Comparison of ENCODE assay signal across 1 cellular context in genomic region chr16:30534368-30535105, GRCh38.
A peak's percentile ranks its signal among the peaks of the same experiment; 100 is the strongest.
TF ChIP-seq lines count a peak whose summit lies in the region.

Gene ZNF747 (minus strand): TSS chr16:30534858. CDS start chr16:30534679, 179 bp downstream.

TF ChIP-seq in GM12878, 131 proteins besides CTCF, POLR2A, EP300 and RAD21 (continued from another document and continues in another):
- TF ChIP-seq TARDBP (IDR thresholded peaks at IDR 0.05; ENCODE audit: borderline replicate concordance) (peak; percentile 80; the same call in 1 of the 2 replicates), CUX1 (IDR thresholded peaks at IDR 0.05; ENCODE audit: insufficient replicate concordance, low read depth, low read length) (no peak), HDAC6 (IDR thresholded peaks at IDR 0.05; ENCODE audit: unreplicated experiment) (no peak), SREBF2 (IDR thresholded peaks at IDR 0.05; ENCODE audit: low read length) (no peak), BCL11A (IDR thresholded peaks at IDR 0.05; ENCODE audit: low read depth, low read length) (no peak), MAX (IDR thresholded peaks at IDR 0.05; ENCODE audit: low read depth, low read length) (no peak; the same call in 1 of the 2 replicates), POLR2AphosphoS5 (IDR thresholded peaks at IDR 0.05; ENCODE audit: low read length) (peak; percentile 5; the same call in 1 of the 2 replicates), IRF5 (IDR thresholded peaks at IDR 0.05; ENCODE audit: borderline replicate concordance) (no peak), CEBPB (IDR thresholded peaks at IDR 0.05; ENCODE audit: borderline replicate concordance in 1 of 2, low read depth in 2 of 2, low read length in 2 of 2) (no peak), SRF (IDR thresholded peaks at IDR 0.05; ENCODE audit: low read depth in 2 of 2, low read length in 2 of 2) (no peak), USF1 (IDR thresholded peaks at IDR 0.05; ENCODE audit: borderline replicate concordance, extremely low read length, insufficient read depth, low read depth, low read length) (no peak), ZBTB4 (CRISPR knock-in tag; IDR thresholded peaks at IDR 0.05) (no peak), POU2F2 (IDR thresholded peaks at IDR 0.05; ENCODE audit: borderline replicate concordance, low read depth, low read length) (no peak), IRF4 (IDR thresholded peaks at IDR 0.05; ENCODE audit: low read depth, low read length) (0 out of 2 replicates have a peak, but pooled peaks have one; percentile 14), KLF5 (IDR thresholded peaks at IDR 0.05; ENCODE audit: partially characterized antibody) (no peak), GATAD2B (conservative IDR thresholded peaks at IDR 0.05; ENCODE audit: low read depth) (peak; percentile 64; the same call in 1 of the 2 replicates), SMAD5 (IDR thresholded peaks at IDR 0.05; ENCODE audit: low read depth) (no peak), BCL3 (IDR thresholded peaks at IDR 0.05; ENCODE audit: borderline replicate concordance, insufficient read depth, low read depth, low read length, poor library complexity, severe bottlenecking) (no peak), HSF1 (IDR thresholded peaks at IDR 0.05; ENCODE audit: low read depth, low read length) (no peak), KDM1A (IDR thresholded peaks at IDR 0.05; ENCODE audit: borderline replicate concordance) (no peak), ATF7 (IDR thresholded peaks at IDR 0.05; ENCODE audit: low read depth) (no peak), RELB (IDR thresholded peaks at IDR 0.05; ENCODE audit: low read depth) (peak; percentile 31; the same call in 1 of the 2 replicates), TCF12 (IDR thresholded peaks at IDR 0.05; ENCODE audit: low read depth, low read length) (0 out of 2 replicates have a peak, but pooled peaks have one; percentile 37), CBX3 (IDR thresholded peaks at IDR 0.05; ENCODE audit: borderline replicate concordance, low read depth) (no peak), ZBTB33 (IDR thresholded peaks at IDR 0.05) (no peak), BHLHE40 (IDR thresholded peaks at IDR 0.05; ENCODE audit: borderline replicate concordance in 1 of 2, low read depth in 2 of 2, low read length in 1 of 2) (no peak), ZNF274 (IDR thresholded peaks at IDR 0.05; ENCODE audit: insufficient read depth, insufficient read length) (no peak), NR2C2 (IDR thresholded peaks at IDR 0.05; ENCODE audit: borderline replicate concordance, control insufficient read depth, insufficient read length, low read depth) (peak; percentile 44), MTA2 (IDR thresholded peaks at IDR 0.05; ENCODE audit: low read depth) (peak; percentile 68; the same call in 1 of the 2 replicates), RELA (IDR thresholded peaks at IDR 0.05; ENCODE audit: borderline replicate concordance, partially characterized antibody) (peak; percentile 20), SPI1 (IDR thresholded peaks at IDR 0.05; ENCODE audit: borderline replicate concordance, insufficient read depth, low read depth, low read length) (0 out of 2 replicates have a peak, but pooled peaks have one; percentile 4), ZBTB11 (CRISPR knock-in tag; IDR thresholded peaks at IDR 0.05) (peak; percentile 80), SMARCA5 (IDR thresholded peaks at IDR 0.05) (0 out of 2 replicates have a peak, but pooled peaks have one; percentile 54), FOS (IDR thresholded peaks at IDR 0.05; ENCODE audit: borderline replicate concordance, extremely low read depth, insufficient read length) (no peak), GABPA (IDR thresholded peaks at IDR 0.05; ENCODE audit: low read depth) (no peak), RAD51 (IDR thresholded peaks at IDR 0.05) (no peak)
